1 cellular context compared by ENCODE assay signal in the genomic region with DNA sequence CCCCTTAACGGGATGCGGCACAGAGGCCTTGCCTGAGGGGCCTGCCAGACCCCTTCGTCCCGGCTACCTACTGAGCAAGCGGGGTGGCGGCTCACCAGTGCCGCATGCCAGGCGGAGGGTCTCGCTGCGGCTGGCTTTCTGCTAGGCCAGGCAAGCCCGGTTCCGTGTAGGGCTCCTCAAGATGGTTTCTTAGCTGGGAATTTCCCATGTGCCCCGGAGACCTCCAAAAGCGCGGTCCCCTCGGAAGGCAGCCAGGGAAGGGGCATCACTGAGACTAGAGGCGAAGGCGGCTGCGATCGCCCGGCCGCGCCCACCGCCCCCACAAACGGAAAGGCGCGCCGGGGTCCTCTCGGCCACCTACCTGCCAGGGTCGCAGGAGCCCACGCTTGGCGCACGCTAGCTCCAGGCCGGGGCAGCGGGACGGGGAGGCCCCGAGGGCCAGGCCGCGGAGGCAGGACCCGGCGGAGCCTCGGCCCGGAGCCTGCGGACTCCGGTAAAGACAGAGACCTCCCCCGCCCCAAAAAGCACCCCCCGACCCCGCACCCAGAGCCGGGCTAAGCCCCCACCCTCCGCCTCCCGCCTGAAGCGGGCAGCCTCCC.
A peak's percentile ranks its signal among the peaks of the same experiment; 100 is the strongest.
TF ChIP-seq lines count a peak whose summit lies in the region.

No MANE protein-coding gene starts in this region.

TF ChIP-seq in K562, 482 proteins besides CTCF, POLR2A, EP300 and RAD21 (continued from another document):
- TF ChIP-seq, protein P1, sequence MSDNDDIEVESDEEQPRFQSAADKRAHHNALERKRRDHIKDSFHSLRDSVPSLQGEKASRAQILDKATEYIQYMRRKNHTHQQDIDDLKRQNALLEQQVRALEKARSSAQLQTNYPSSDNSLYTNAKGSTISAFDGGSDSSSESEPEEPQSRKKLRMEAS (CRISPR knock-in tag; IDR thresholded peaks at IDR 0.05): peak; percentile 11; the same call in 1 of the 2 replicates
- TF ChIP-seq ZBTB7A (IDR thresholded peaks at IDR 0.05; ENCODE audit: borderline replicate concordance, control insufficient read depth, low read depth, low read length): 0 out of 2 replicates have a peak, but pooled peaks have one; percentile 49
- no peak for TF ChIP-seq BCOR (IDR thresholded peaks at IDR 0.05)
- TF ChIP-seq RBM14 (IDR thresholded peaks at IDR 0.05; ENCODE audit: borderline replicate concordance, insufficient read depth, low read depth, low read length): 0 out of 2 replicates have a peak, but pooled peaks have one; percentile 59
- TF ChIP-seq RCOR1 (IDR thresholded peaks at IDR 0.05; ENCODE audit: borderline replicate concordance in 1 of 2, low read depth in 2 of 2, low read length in 2 of 2): peak in 1 of 2 experiments; percentile 48; a peak in 1 of 4 replicates
- peak; percentile 16 for TF ChIP-seq SAP30 (IDR thresholded peaks at IDR 0.05; ENCODE audit: borderline replicate concordance, insufficient read depth, low read depth, low read length, poor library complexity, severe bottlenecking)
- TF ChIP-seq HMGN3 (IDR thresholded peaks at IDR 0.05; ENCODE audit: borderline replicate concordance, extremely low read depth, insufficient read length, low read depth, low read length): peak; percentile 25
- no peak for TF ChIP-seq TRIM24 (IDR thresholded peaks at IDR 0.05)
- TF ChIP-seq CTBP1 (IDR thresholded peaks at IDR 0.05; ENCODE audit: borderline replicate concordance): peak; percentile 8; the same call in 1 of the 2 replicates
- TF ChIP-seq, protein P2, sequence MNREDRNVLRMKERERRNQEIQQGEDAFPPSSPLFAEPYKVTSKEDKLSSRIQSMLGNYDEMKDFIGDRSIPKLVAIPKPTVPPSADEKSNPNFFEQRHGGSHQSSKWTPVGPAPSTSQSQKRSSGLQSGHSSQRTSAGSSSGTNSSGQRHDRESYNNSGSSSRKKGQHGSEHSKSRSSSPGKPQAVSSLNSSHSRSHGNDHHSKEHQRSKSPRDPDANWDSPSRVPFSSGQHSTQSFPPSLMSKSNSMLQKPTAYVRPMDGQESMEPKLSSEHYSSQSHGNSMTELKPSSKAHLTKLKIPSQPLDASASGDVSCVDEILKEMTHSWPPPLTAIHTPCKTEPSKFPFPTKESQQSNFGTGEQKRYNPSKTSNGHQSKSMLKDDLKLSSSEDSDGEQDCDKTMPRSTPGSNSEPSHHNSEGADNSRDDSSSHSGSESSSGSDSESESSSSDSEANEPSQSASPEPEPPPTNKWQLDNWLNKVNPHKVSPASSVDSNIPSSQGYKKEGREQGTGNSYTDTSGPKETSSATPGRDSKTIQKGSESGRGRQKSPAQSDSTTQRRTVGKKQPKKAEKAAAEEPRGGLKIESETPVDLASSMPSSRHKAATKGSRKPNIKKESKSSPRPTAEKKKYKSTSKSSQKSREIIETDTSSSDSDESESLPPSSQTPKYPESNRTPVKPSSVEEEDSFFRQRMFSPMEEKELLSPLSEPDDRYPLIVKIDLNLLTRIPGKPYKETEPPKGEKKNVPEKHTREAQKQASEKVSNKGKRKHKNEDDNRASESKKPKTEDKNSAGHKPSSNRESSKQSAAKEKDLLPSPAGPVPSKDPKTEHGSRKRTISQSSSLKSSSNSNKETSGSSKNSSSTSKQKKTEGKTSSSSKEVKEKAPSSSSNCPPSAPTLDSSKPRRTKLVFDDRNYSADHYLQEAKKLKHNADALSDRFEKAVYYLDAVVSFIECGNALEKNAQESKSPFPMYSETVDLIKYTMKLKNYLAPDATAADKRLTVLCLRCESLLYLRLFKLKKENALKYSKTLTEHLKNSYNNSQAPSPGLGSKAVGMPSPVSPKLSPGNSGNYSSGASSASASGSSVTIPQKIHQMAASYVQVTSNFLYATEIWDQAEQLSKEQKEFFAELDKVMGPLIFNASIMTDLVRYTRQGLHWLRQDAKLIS (CRISPR knock-in tag; IDR thresholded peaks at IDR 0.05): 0 out of 2 replicates have a peak, but pooled peaks have one; percentile 11
- no peak for TF ChIP-seq CREBBP (IDR thresholded peaks at IDR 0.05; ENCODE audit: low read depth, low read length)
- 0 out of 4 replicates have a peak, but pooled peaks of 1 of the 2 experiments have one; percentile 23 for TF ChIP-seq KDM1A (IDR thresholded peaks at IDR 0.05)
- TF ChIP-seq ZFX (CRISPR knock-in tag; IDR thresholded peaks at IDR 0.05): peak; percentile 50
